Comparison of ENCODE assay signal across 8 cellular contexts in the genomic region with DNA sequence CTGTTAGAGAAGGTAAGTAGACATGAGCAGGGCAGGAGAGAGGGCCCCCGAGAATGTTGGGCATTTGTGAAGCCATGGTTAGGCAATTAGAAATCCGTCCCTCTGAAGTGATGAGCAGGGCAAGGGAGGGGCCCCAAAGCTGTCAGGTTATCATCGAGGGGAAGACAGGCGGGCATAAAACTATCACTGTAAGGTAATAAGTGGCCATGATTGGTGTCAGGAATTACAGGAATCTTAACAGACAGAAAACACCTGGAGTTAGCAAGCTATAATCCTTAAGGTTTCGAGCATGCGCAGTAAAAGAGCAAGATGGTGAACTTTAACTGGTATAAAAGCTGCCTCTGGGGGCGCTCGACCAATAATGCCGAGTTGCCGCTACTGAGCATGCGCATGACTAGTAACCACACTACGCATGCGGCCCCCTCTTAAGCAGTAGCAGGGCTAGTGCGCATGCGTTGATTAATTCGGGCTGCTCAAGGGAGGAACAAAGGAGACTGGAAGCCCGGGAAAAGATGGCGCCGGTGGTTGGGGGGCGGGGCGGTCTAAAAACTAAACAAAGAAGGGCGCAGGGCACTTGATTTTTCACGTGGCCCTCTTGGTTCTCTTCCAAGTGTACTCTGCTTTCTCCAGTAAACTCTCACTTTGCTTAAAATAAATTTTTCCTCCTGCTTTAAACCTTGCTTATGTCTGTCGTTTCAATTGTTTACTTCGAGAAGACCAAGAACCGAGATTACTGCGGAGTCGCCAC. TPM values are rescaled to one million over a fixed set of nuclear protein-coding genes. Genes with fewer than 3 reads are reported as not detected.
DNase-seq lines count a peak whose midpoint lies in the region; ATAC-seq and TF ChIP-seq lines count a peak whose summit lies in the region.

No MANE protein-coding gene starts in this region.

- WGBS in endodermal cell (ENCODE audit: insufficient coverage in 1 of 2, insufficient read length in 1 of 2), 2 experiments = 17 to 24% methylated on average over 24 to 28 of the region's 28 CpGs

- H3K4me3 Mint-ChIP-seq in endodermal cell = peak overlapping the region; percentile 65

- no peaks in the 10 kb centered on the region for H3K9me3 Mint-ChIP-seq in endodermal cell

- H3K36me3 ChIP-seq in endodermal cell (ENCODE audit: control insufficient read depth, insufficient read depth, low read length) = peaks cover 89% of the 10 kb centered on the region

- peak; percentile 17 for ATAC-seq in GM19468 (IDR thresholded peaks at IDR 0.05; ENCODE audit: extremely low read depth, unreplicated experiment)

- H3K36me3 Mint-ChIP-seq in endodermal cell (ENCODE audit: low read depth) = peaks cover 85% of the 10 kb centered on the region

- H3K27me3 Mint-ChIP-seq in endodermal cell (ENCODE audit: insufficient read depth) = no peaks in the 10 kb centered on the region

- no peaks in the 10 kb centered on the region for H3K9me3 ChIP-seq in endodermal cell (ENCODE audit: control insufficient read depth, low read length)

- H3K27ac ChIP-seq in endodermal cell (ENCODE audit: low read depth, low read length) = peak overlapping the region; percentile 90

- H3K27me3 ChIP-seq in endodermal cell (ENCODE audit: control insufficient read depth, insufficient read depth, low read length, poor library complexity, severe bottlenecking) = no peaks in the 10 kb centered on the region

- DNase-seq in COLO829 (ENCODE audit: low spot score) (peak; percentile 97), HUDEP-2 (lab: John Stamatoyannopoulos, UW; ENCODE audit: unreplicated experiment in 76 of 76) (peak; percentile 17 to 98 (median 92)), NOMO-1 treated with DMSO at 0.1 percent for 48 hours (lab: John Stamatoyannopoulos, UW; ENCODE audit: unreplicated experiment) (peak; percentile 98), endodermal cell (peak; percentile 99), mesenteric fat pad (ENCODE audit: low spot score) (peak; percentile 98)
- DNase-seq in activated CD8-positive, alpha-beta memory T cell treated with anti-CD3 and anti-CD28 coated beads, Interleukin-2, amount 50 U/mL, for 1 hour (ENCODE audit: extremely low read depth) = peak; percentile 99
- peak; percentile 98 for DNase-seq in stimulated activated CD8-positive, alpha-beta memory T cell treated with anti-CD3 and anti-CD28 coated beads, Interleukin-15, amount 100 ng/mL, for 1 hour (ENCODE audit: low read depth)

- H3K27ac Mint-ChIP-seq in endodermal cell = peak overlapping the region; percentile 99

- peak overlapping the region; percentile 89 for H3K9ac ChIP-seq in endodermal cell (ENCODE audit: extremely low read depth, low read length, poor library complexity, severe bottlenecking)

- peaks cover 9% of the 10 kb centered on the region for H3K4me1 ChIP-seq in endodermal cell (ENCODE audit: control insufficient read depth, insufficient read depth, low read length)

- TF ChIP-seq CTCF in endodermal cell (conservative IDR thresholded peaks at IDR 0.05) = peak; percentile 92

- peaks cover 42% of the 10 kb centered on the region for H3K4me1 Mint-ChIP-seq in endodermal cell

- H3K4me3 ChIP-seq in endodermal cell (ENCODE audit: low read length) = peak overlapping the region; percentile 78

RNA-seq across cellular contexts. Expression of a gene that starts 5.5 kb away (rescaled TPM):
- total RNA-seq in endodermal cell = 100 to 1,000 TPM; 492 to 493 TPM
- polyA plus RNA-seq in endodermal cell (2013, experiment 1 of 2) = 367 TPM
- 349 TPM for polyA plus RNA-seq in endodermal cell (2013, experiment 2 of 2)
- 213 TPM for total RNA-seq in mesenteric fat pad

RNA-seq across cellular contexts. Expression of a gene that starts 32.9 kb away (rescaled TPM):
- total RNA-seq in endodermal cell = 1 to 10 TPM; 1.1 to 3.8 TPM
- polyA plus RNA-seq in endodermal cell (2013, experiment 1 of 2) = 22.4 TPM
- 22.4 TPM for polyA plus RNA-seq in endodermal cell (2013, experiment 2 of 2)
- total RNA-seq in mesenteric fat pad = 0.45 TPM

RNA-seq across cellular contexts. Expression of a gene that starts 33.0 kb away (rescaled TPM):
- 10 to 100 TPM; 12.5 to 17.0 TPM for total RNA-seq in endodermal cell
- 11.9 TPM for polyA plus RNA-seq in endodermal cell (2013, experiment 1 of 2)
- polyA plus RNA-seq in endodermal cell (2013, experiment 2 of 2) = 10.2 TPM
- total RNA-seq in mesenteric fat pad = 32.4 TPM

Comparison
In these comparisons a context has a peak if more than half of its experiments do, and no peak if none do; other contexts are left out.
1. Peak in every context shown above with its lines: DNase-seq, ATAC-seq, H3K4me3 ChIP-seq and H3K27ac ChIP-seq.